29 cellular contexts compared by ENCODE assay signal in the genomic region with DNA sequence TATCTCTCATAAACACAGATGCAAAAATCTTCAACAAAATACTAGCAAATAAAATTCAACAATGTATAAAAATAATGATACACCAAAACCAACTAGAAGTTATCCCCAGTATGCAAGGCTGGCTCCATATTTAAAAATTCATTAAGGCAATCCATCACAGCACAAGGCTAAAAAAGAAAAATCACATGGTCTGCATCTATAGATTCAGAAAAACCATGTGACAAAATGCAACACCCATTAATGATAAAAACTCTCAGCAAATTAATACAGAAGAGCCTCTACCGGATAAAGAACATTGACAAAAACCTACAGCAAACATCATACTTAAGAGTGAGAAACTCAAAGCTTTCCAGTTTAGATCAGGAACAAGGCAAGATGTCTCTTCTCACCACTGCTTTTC.
"Had no signal": no experiment of that assay in that cellular context is flagged by ENCODE, and none has a peak within 500 bp of the region (broad histone marks: within the 10 kb centered on the region; RNA-seq: fewer than 3 reads in every experiment).

No MANE protein-coding gene starts in this region.

- H3K4me3 ChIP-seq: stomach, suprapubic skin, testis, thoracic aorta, thyroid gland, tibial artery, tibial nerve, transverse colon, upper lobe of left lung, upper lobe of right lung, uterus, vagina had no signal

- H3K4me3 Mint-ChIP-seq: stimulated activated effector memory CD8-positive, alpha-beta T cell treated with anti-CD3 and anti-CD28 coated beads, Interleukin-12 subunit alpha, Interleukin-12 subunit beta, amount 100 ng/mL, for 72 hours; stimulated activated memory B cell treated with anti-CD40 and anti-IgM and Interleukin-4, amounts not matched to agents 10 μg/mL and 1 μg/mL and 100 μg/mL, for 72 hours; stimulated activated naive B cell treated with anti-CD40 and anti-IgM and Interleukin-4, amounts not matched to agents 10 μg/mL and 1 μg/mL and 100 μg/mL, for 72 hours; stimulated activated naive CD8-positive, alpha-beta T cell treated with anti-CD3 and anti-CD28 coated beads, Interleukin-15, amount 100 ng/mL, for 72 hours; stimulated activated naive CD8-positive, alpha-beta T cell treated with anti-CD3 and anti-CD28 coated beads, Interleukin-15, Interleukin-2, amounts not matched to agents 100 ng/mL and 50 ng/mL, for 24 hours; type B pancreatic cell had no signal

- H3K9me3 ChIP-seq: suprapubic skin, testis, thoracic aorta, thyroid gland, tibial artery, tibial nerve, transverse colon, upper lobe of left lung, upper lobe of right lung, uterus, vagina had no signal

- H3K27ac ChIP-seq: stomach, suprapubic skin, testis, thoracic aorta, thyroid gland, tibial artery, tibial nerve, transverse colon, upper lobe of left lung, upper lobe of right lung, uterus, vagina had no signal

- H3K36me3 Mint-ChIP-seq: stimulated activated effector memory CD8-positive, alpha-beta T cell treated with anti-CD3 and anti-CD28 coated beads, Interleukin-12 subunit alpha, Interleukin-12 subunit beta, amount 100 ng/mL, for 72 hours; stimulated activated memory B cell treated with anti-CD40 and anti-IgM and Interleukin-4, amounts not matched to agents 10 μg/mL and 1 μg/mL and 100 μg/mL, for 72 hours; stimulated activated naive B cell treated with anti-CD40 and anti-IgM and Interleukin-4, amounts not matched to agents 10 μg/mL and 1 μg/mL and 100 μg/mL, for 72 hours; type B pancreatic cell had no signal

- H3K4me1 ChIP-seq: stomach, suprapubic skin, testis, thyroid gland, tibial artery, tibial nerve, transverse colon, upper lobe of left lung, upper lobe of right lung, uterus, vagina had no signal

- DNase-seq: stimulated activated CD4-positive, alpha-beta T cell treated with anti-CD3 and anti-CD28 coated beads, Interleukin-2, amount 100 ng/mL, for 48 hours; stimulated activated CD4-positive, alpha-beta T cell treated with anti-CD3 and anti-CD28 coated beads, Interleukin-4, amount 100 ng/mL, for 1 hour; stimulated activated CD4-positive, alpha-beta T cell treated with anti-CD3 and anti-CD28 coated beads, Interleukin-4, amount 100 ng/mL, for 24 hours; stimulated activated CD4-positive, alpha-beta T cell treated with anti-CD3 and anti-CD28 coated beads, Interleukin-4, amount 100 ng/mL, for 4 hours; stimulated activated CD8-positive, alpha-beta memory T cell treated with anti-CD3 and anti-CD28 coated beads, Interleukin-4, amount 100 ng/mL, for 48 hours; stimulated activated naive B cell treated with anti-CD40 and anti-IgM and Interleukin-4, amounts not matched to agents 10 μg/mL and 1 μg/mL and 100 μg/mL, for 72 hours; stimulated activated naive CD4-positive, alpha-beta T cell; stimulated activated naive CD4-positive, alpha-beta T cell treated with Interleukin-2 at 50 U/mL for 16 hours; stimulated activated naive CD8-positive, alpha-beta T cell treated with anti-CD3 and anti-CD28 coated beads, Interleukin-15, amount 100 ng/mL, for 72 hours; stimulated activated naive CD8-positive, alpha-beta T cell treated with anti-CD3 and anti-CD28 coated beads, Interleukin-15, Interleukin-2, amounts not matched to agents 100 U/mL and 50 U/mL, for 24 hours; stomach; substantia nigra; testis; thyroid gland; tibial artery; transverse colon; trophoblast cell; upper lobe of left lung; upper lobe of right lung; uterus had no signal

- ATAC-seq: stimulated activated effector memory CD8-positive, alpha-beta T cell treated with anti-CD3 and anti-CD28 coated beads, Interleukin-12 subunit alpha, Interleukin-12 subunit beta, amount 100 ng/mL, for 72 hours; stimulated activated memory B cell treated with anti-CD40 and anti-IgM and Interleukin-4, amounts not matched to agents 10 μg/mL and 1 μg/mL and 100 μg/mL, for 72 hours; stimulated activated naive B cell treated with anti-CD40 and anti-IgM and Interleukin-4, amounts not matched to agents 10 μg/mL and 1 μg/mL and 100 μg/mL, for 72 hours; stimulated activated naive CD8-positive, alpha-beta T cell treated with anti-CD3 and anti-CD28 coated beads, Interleukin-15, amount 100 ng/mL, for 72 hours; stimulated activated naive CD8-positive, alpha-beta T cell treated with anti-CD3 and anti-CD28 coated beads, Interleukin-15, Interleukin-2, amounts not matched to agents 100 U/mL and 50 U/mL, for 24 hours; upper lobe of right lung had no signal

- H3K4me1 Mint-ChIP-seq: stimulated activated effector memory CD8-positive, alpha-beta T cell treated with anti-CD3 and anti-CD28 coated beads, Interleukin-12 subunit alpha, Interleukin-12 subunit beta, amount 100 ng/mL, for 72 hours; stimulated activated memory B cell treated with anti-CD40 and anti-IgM and Interleukin-4, amounts not matched to agents 10 μg/mL and 1 μg/mL and 100 μg/mL, for 72 hours; stimulated activated naive B cell treated with anti-CD40 and anti-IgM and Interleukin-4, amounts not matched to agents 10 μg/mL and 1 μg/mL and 100 μg/mL, for 72 hours; stimulated activated naive CD8-positive, alpha-beta T cell treated with anti-CD3 and anti-CD28 coated beads, Interleukin-15, amount 100 ng/mL, for 72 hours had no signal

- H3K27me3 ChIP-seq: stomach, suprapubic skin, testis, thyroid gland, tibial artery, tibial nerve, transverse colon, upper lobe of left lung, upper lobe of right lung, uterus, vagina had no signal

- H3K27ac Mint-ChIP-seq: stimulated activated effector memory CD8-positive, alpha-beta T cell treated with anti-CD3 and anti-CD28 coated beads, Interleukin-12 subunit alpha, Interleukin-12 subunit beta, amount 100 ng/mL, for 72 hours; stimulated activated memory B cell treated with anti-CD40 and anti-IgM and Interleukin-4, amounts not matched to agents 10 μg/mL and 1 μg/mL and 100 μg/mL, for 72 hours; stimulated activated naive B cell treated with anti-CD40 and anti-IgM and Interleukin-4, amounts not matched to agents 10 μg/mL and 1 μg/mL and 100 μg/mL, for 72 hours; stimulated activated naive CD8-positive, alpha-beta T cell treated with anti-CD3 and anti-CD28 coated beads, Interleukin-15, amount 100 ng/mL, for 72 hours; stimulated activated naive CD8-positive, alpha-beta T cell treated with anti-CD3 and anti-CD28 coated beads, Interleukin-15, Interleukin-2, amounts not matched to agents 100 ng/mL and 50 ng/mL, for 24 hours; type B pancreatic cell had no signal

- FAIRE-seq: urothelium cell line had no signal

- H3K9me3 Mint-ChIP-seq: stimulated activated effector memory CD8-positive, alpha-beta T cell treated with anti-CD3 and anti-CD28 coated beads, Interleukin-12 subunit alpha, Interleukin-12 subunit beta, amount 100 ng/mL, for 72 hours; stimulated activated memory B cell treated with anti-CD40 and anti-IgM and Interleukin-4, amounts not matched to agents 10 μg/mL and 1 μg/mL and 100 μg/mL, for 72 hours; stimulated activated naive CD8-positive, alpha-beta T cell treated with anti-CD3 and anti-CD28 coated beads, Interleukin-15, amount 100 ng/mL, for 72 hours; stimulated activated naive CD8-positive, alpha-beta T cell treated with anti-CD3 and anti-CD28 coated beads, Interleukin-15, Interleukin-2, amounts not matched to agents 100 ng/mL and 50 ng/mL, for 24 hours; type B pancreatic cell had no signal

- H3K36me3 ChIP-seq: stomach, suprapubic skin, thoracic aorta, thyroid gland, tibial artery, tibial nerve, transverse colon, upper lobe of left lung, upper lobe of right lung, uterus, vagina had no signal
